ENCODE assay signal across 8 cellular contexts in the genomic region with DNA sequence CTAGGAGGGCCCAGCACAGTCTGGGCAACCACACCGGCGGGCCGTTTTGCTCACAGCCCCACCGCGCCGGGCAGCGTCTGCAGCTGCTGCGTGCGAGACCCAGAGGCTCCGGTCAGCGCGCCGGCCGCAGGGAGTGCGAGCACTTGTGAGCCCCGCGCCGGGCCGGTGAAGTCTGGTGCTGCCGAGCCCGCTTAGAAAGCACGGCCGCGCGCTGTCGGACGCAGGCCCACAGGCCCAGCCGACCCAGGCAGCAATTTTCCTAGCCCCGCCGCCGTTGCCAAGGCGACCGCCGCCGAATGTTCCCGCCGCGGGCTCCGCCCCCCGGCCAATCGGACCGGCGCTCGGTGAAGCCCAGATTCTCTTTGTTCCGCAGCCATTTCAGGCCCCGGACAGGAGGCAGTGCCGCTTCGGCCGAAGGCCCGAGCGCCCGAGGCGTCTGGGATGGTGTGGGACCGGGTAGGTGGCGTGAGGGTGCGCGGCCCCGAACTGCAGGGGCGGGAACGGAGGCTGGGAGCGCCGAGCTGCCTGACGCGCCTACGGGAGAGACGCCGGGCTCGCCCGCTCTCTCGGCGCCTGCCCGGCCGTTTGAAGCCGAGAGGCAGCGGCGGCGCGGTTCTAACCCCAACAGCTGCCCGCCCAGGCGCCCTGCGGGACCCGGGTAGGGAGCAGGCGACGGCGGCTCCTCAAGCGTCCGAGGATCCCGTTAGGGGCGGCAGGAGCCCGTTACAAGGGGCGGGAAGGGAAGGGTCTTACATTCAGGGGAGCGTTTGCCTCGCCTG. TPM values are rescaled to one million over a fixed set of nuclear protein-coding genes. Genes with fewer than 3 reads are reported as not detected.
DNase-seq lines count a peak whose midpoint lies in the region; ATAC-seq, FAIRE-seq and TF ChIP-seq lines count a peak whose summit lies in the region.

TNPO1 (plus strand) TSS at position 365 of the 779 bp plus-strand sequence; CDS start at position 442, 77 bp downstream.

- no peak for TF ChIP-seq CTCF in kidney (IDR thresholded peaks at IDR 0.05; ENCODE audit: borderline replicate concordance, extremely low read depth, insufficient read depth)

- FAIRE-seq in kidney (lab: Jason Lieb, UNC) = no peak

- no peaks in the 10 kb centered on the region for H3K9me3 ChIP-seq in kidney (ENCODE audit: control insufficient read depth in 1 of 2, low read length in 2 of 2)

- ATAC-seq in GM18907 (IDR thresholded peaks at IDR 0.05; ENCODE audit: unreplicated experiment) (peak; percentile 90), HG03139 (IDR thresholded peaks at IDR 0.05; ENCODE audit: unreplicated experiment) (peak; percentile 78)

- peak within 1 kb of the TSS; percentile 93 to 94 for H3K9ac ChIP-seq in kidney (ENCODE audit: low read length in 2 of 2)

- no peaks in the 10 kb centered on the region for H3K36me3 ChIP-seq in kidney (ENCODE audit: control insufficient read depth in 1 of 2, insufficient read depth in 2 of 2, low read length in 2 of 2)

- DNase-seq in AG08396 (ENCODE audit: low spot score) (peak; percentile 93), NCI-H226 (peak; percentile 86), cerebellum (ENCODE audit: low spot score) (peak; percentile 90), kidney (peak; percentile 98)
- peak; percentile 64 to 72 for DNase-seq in activated CD4-positive, alpha-beta T cell treated with anti-CD3 and anti-CD28 coated beads for 24 hours (ENCODE audit: low read depth in 2 of 2)
- DNase-seq in stimulated activated CD4-positive, alpha-beta T cell treated with anti-CD3 and anti-CD28 coated beads, Interleukin-15, amount 100 ng/mL, for 1 hour (ENCODE audit: low read depth in 1 of 2, low spot score in 1 of 2) = peak; percentile 70 to 80

- intact Hi-C loops in kidney (cut with DNase I) = no loop called here

- peak within 1 kb of the TSS; percentile 84 to 90 for H3K4me3 ChIP-seq in kidney (ENCODE audit: low read length in 2 of 2)

- H3K4me1 ChIP-seq in kidney (ENCODE audit: control insufficient read depth in 1 of 2, insufficient read depth in 1 of 2, low read depth in 1 of 2, low read length in 2 of 2) = peaks cover 0 to 16% of the 10 kb centered on the region in 2 donors

- H3K27ac ChIP-seq in kidney (ENCODE audit: low read depth in 2 of 2, low read length in 2 of 2) = peak within 1 kb of the TSS; percentile 95 to 96

RNA-seq across cellular contexts. Expression of gene TNPO1, which starts in this region (rescaled TPM):
- total RNA-seq in cerebellum = 166 TPM
- total RNA-seq in kidney = 86.6 TPM
- polyA plus RNA-seq in kidney (ENCODE audit: insufficient read depth, low read depth, low replicate concordance) = 15.6 TPM

Comparison
In these comparisons a context has a peak if more than half of its experiments do, and no peak if none do; other contexts are left out.
1. Peak in every context shown above with its lines: DNase-seq, ATAC-seq, H3K4me3 ChIP-seq and H3K27ac ChIP-seq.